ENCODE assay signal across 35 cellular contexts in genomic region chr19:7170983-7171382, GRCh38.
"Had no signal": no experiment of that assay in that cellular context is flagged by ENCODE, and none has a peak within 500 bp of the region (broad histone marks: within the 10 kb centered on the region; RNA-seq: fewer than 3 reads in every experiment).

No MANE protein-coding gene starts in this region.

- DNase-seq: Karpas-422, Kasumi-1, MG63, MM.1S, MV-4-11, NCI-H1048, NCI-H1092, NCI-H1092 treated with DMSO at 0.1 percent for 48 hours, NCI-H1105, NCI-H1105 treated with DMSO at 0.1 percent for 48 hours, NCI-H1417, NCI-H1417 treated with DMSO at 0.1 percent for 48 hours, NCI-H1436, NCI-H1436 treated with DMSO at 0.1 percent for 48 hours, NCI-H146, NCI-H1694, NCI-H1694 treated with DMSO at 0.1 percent for 48 hours, NCI-H187, NCI-H187 treated with DMSO at 0.1 percent for 48 hours, NCI-H1930, NCI-H2029, NCI-H2029 treated with DMSO at 0.1 percent for 48 hours, NCI-H2081, NCI-H2081 treated with DMSO at 0.1 percent for 48 hours, NCI-H2107, NCI-H2171, NCI-H2171 treated with DMSO at 0.1 percent for 48 hours, NCI-H2227 treated with DMSO at 0.1 percent for 48 hours, NCI-H226, NCI-H345, NCI-H446, NCI-H446 treated with DMSO at 0.1 percent for 48 hours, NCI-H510A, NCI-H510A treated with DMSO at 0.1 percent for 48 hours, NCI-H524 had no signal

- H3K4me3 ChIP-seq: MG63 had no signal

- H3K27me3 ChIP-seq: MG63 had no signal
